In genomic region chr2:189661148-189661956, GRCh38 we compare ENCODE assay signal across 8 cellular contexts. TPM values are rescaled to one million over a fixed set of nuclear protein-coding genes. Genes with fewer than 3 reads are reported as not detected.
DNase-seq lines count a peak whose midpoint lies in the region; ATAC-seq and TF ChIP-seq lines count a peak whose summit lies in the region.

Gene ASNSD1 (plus strand): TSS chr2:189661459. CDS start chr2:189666133, 4,674 bp downstream.

- ATAC-seq in HG02623 (IDR thresholded peaks at IDR 0.05; ENCODE audit: unreplicated experiment): peak; percentile 93
- peak; percentile 86 for ATAC-seq in activated naive CD8-positive, alpha-beta T cell treated with anti-CD3 and anti-CD28 coated beads, Interleukin-2, amount 10 ng/mL, durations not matched to agents 7 days and 5 days (ENCODE audit: low read depth)

- no peaks in the 10 kb centered on the region for H3K27me3 Mint-ChIP-seq in activated naive CD8-positive, alpha-beta T cell treated with anti-CD3 and anti-CD28 coated beads, Interleukin-2, amount 10 ng/mL, durations not matched to agents 7 days and 5 days
- peaks cover 8% of the 10 kb centered on the region for H3K27me3 Mint-ChIP-seq in osteocyte (ENCODE audit: unreplicated experiment)

- peak; percentile 99 for DNase-seq in GM12864 (ENCODE audit: low read depth)
- DNase-seq in NCI-H1092 treated with DMSO at 0.1 percent for 48 hours (lab: John Stamatoyannopoulos, UW): peak; percentile 99
- peak; percentile 99 for DNase-seq in SKM-1 (lab: John Stamatoyannopoulos, UW; ENCODE audit: unreplicated experiment)
- peak; percentile 99 for DNase-seq in activated naive CD8-positive, alpha-beta T cell treated with anti-CD3 and anti-CD28 coated beads, Interleukin-2, amount 10 ng/mL, durations not matched to agents 7 days and 5 days
- peak; percentile 86 to 97 (median 94) for DNase-seq in head of caudate nucleus
- DNase-seq in osteocyte (ENCODE audit: extremely low spot score, unreplicated experiment): peak; percentile 100
- peak; percentile 99 for DNase-seq in thyroid gland

- 1% methylated on average over 25 to 42 of the region's 46 CpGs for WGBS in thyroid gland, 2 donors

- no peak within 1 kb of the TSS for H3K4me3 Mint-ChIP-seq in activated naive CD8-positive, alpha-beta T cell treated with anti-CD3 and anti-CD28 coated beads, Interleukin-2, amount 10 ng/mL, durations not matched to agents 7 days and 5 days
- H3K4me3 Mint-ChIP-seq in osteocyte (ENCODE audit: unreplicated experiment): no peak within 1 kb of the TSS

- peaks cover 35% of the 10 kb centered on the region for H3K4me1 Mint-ChIP-seq in activated naive CD8-positive, alpha-beta T cell treated with anti-CD3 and anti-CD28 coated beads, Interleukin-2, amount 10 ng/mL, durations not matched to agents 7 days and 5 days
- peaks cover 12% of the 10 kb centered on the region for H3K4me1 Mint-ChIP-seq in osteocyte (ENCODE audit: unreplicated experiment)

- TF ChIP-seq POLR2A in thyroid gland (IDR thresholded peaks at IDR 0.05): peak; percentile 33 to 96

- peaks cover 7 to 17% of the 10 kb centered on the region in 2 donors for H3K4me1 ChIP-seq in thyroid gland

- H3K4me3 ChIP-seq in GM12864 (ENCODE audit: low read depth, low read length) (peak within 1 kb of the TSS; percentile 92), thyroid gland (replicated peaks in 1 of 3) (peak within 1 kb of the TSS; percentile 51 to 76 (median 62))

- peaks cover 11% of the 10 kb centered on the region for H3K36me3 Mint-ChIP-seq in activated naive CD8-positive, alpha-beta T cell treated with anti-CD3 and anti-CD28 coated beads, Interleukin-2, amount 10 ng/mL, durations not matched to agents 7 days and 5 days
- peaks cover 6% of the 10 kb centered on the region for H3K36me3 Mint-ChIP-seq in osteocyte (ENCODE audit: unreplicated experiment)

- POLR2A ChIA-PET in activated naive CD8-positive, alpha-beta T cell treated with anti-CD3 and anti-CD28 coated beads, Interleukin-2, amount 10 ng/mL, durations not matched to agents 7 days and 5 days (lab: Charles Lee): interaction anchor here (0.8 to 2.6 kb wide), 4 partner anchors 12 to 101 kb away, joined by 3 to 34 read pairs (median 10); partner anchors contain the start of genes ANKAR and OSGEPL1

- TF ChIP-seq CTCF in GM12864 (IDR thresholded peaks at IDR 0.05; ENCODE audit: low read depth, low read length, missing control alignments) (peak; percentile 81), osteocyte (IDR thresholded peaks at IDR 0.05) (peak; percentile 95), thyroid gland (IDR thresholded peaks at IDR 0.05) (peak; percentile 87 to 100 (median 96))

- H3K27me3 ChIP-seq in thyroid gland: no peaks in the 10 kb centered on the region

- H3K27ac ChIP-seq in thyroid gland: peak within 1 kb of the TSS; percentile 59 to 92 (median 82)

- no peaks in the 10 kb centered on the region for H3K9me3 Mint-ChIP-seq in activated naive CD8-positive, alpha-beta T cell treated with anti-CD3 and anti-CD28 coated beads, Interleukin-2, amount 10 ng/mL, durations not matched to agents 7 days and 5 days
- H3K9me3 Mint-ChIP-seq in osteocyte (ENCODE audit: unreplicated experiment): no peaks in the 10 kb centered on the region

- no peaks in the 10 kb centered on the region for H3K9me3 ChIP-seq in thyroid gland

- H3K27ac Mint-ChIP-seq in activated naive CD8-positive, alpha-beta T cell treated with anti-CD3 and anti-CD28 coated beads, Interleukin-2, amount 10 ng/mL, durations not matched to agents 7 days and 5 days: no peak within 1 kb of the TSS
- no peak within 1 kb of the TSS for H3K27ac Mint-ChIP-seq in osteocyte (ENCODE audit: unreplicated experiment)

- H3K36me3 ChIP-seq in thyroid gland: peaks cover 0 to 4% of the 10 kb centered on the region in 2 donors

- intact Hi-C loops in head of caudate nucleus (cut with DNase I) (loop anchor here (2.0 to 5.0 kb wide), 3 partner anchors 37 to 121 kb away; partner anchors contain the start of genes ORMDL1, OSGEPL1 and PMS1), thyroid gland (cut with DNase I) (loop anchor here (5.0 to 10.0 kb wide), 2 partner anchors 36 to 123 kb away; partner anchors contain the start of genes ORMDL1 and PMS1)

RNA-seq across cellular contexts. Expression of gene ASNSD1, which starts in this region (rescaled TPM):
- total RNA-seq in activated naive CD8-positive, alpha-beta T cell treated with anti-CD3 and anti-CD28 coated beads, Interleukin-2, amount 10 ng/mL, durations not matched to agents 7 days and 5 days: 10 to 100 TPM; 37.0 to 39.8 TPM
- total RNA-seq in osteocyte (46.0 and 47.6 TPM in 2 replicates), thyroid gland (10 to 100 TPM; 42.0 to 80.9 (median 49.3) TPM)

Comparison
In these comparisons a context has a peak if more than half of its experiments do, and no peak if none do; other contexts are left out.
1. Peak in every context shown above with its lines: DNase-seq, ATAC-seq, H3K4me3 ChIP-seq and H3K27ac ChIP-seq.